Comparison of ENCODE assay signal across 20 cellular contexts in genomic region chr19:44698492-44699201, GRCh38. TPM values are rescaled to one million over a fixed set of nuclear protein-coding genes. Genes with fewer than 3 reads are reported as not detected.
DNase-seq lines count a peak whose midpoint lies in the region; ATAC-seq, FAIRE-seq and TF ChIP-seq lines count a peak whose summit lies in the region.
"Had no signal": no experiment of that assay in that cellular context is flagged by ENCODE, and none has a peak within 500 bp of the region (broad histone marks: within the 10 kb centered on the region; RNA-seq: fewer than 3 reads in every experiment).

Gene CEACAM16, plus strand, starts transcription at chr19:44699151. Its CDS starts 2,306 bp downstream, at chr19:44701457.

- no peak within 1 kb of the TSS for H4K8ac ChIP-seq in H1 (ENCODE audit: extremely low read depth, insufficient read depth, low read length)

- TF ChIP-seq CTCF in H1 (IDR thresholded peaks at IDR 0.05; ENCODE audit: control extremely low read depth in 1 of 3, insufficient read depth in 1 of 3, low read depth in 1 of 3, low read length in 3 of 3) (no peak), esophagus muscularis mucosa (IDR thresholded peaks at IDR 0.05) (no peak)

- H4K5ac ChIP-seq in H1 (ENCODE audit: insufficient read length, low read depth, low read length): no peak within 1 kb of the TSS

- WGBS in H1 (ENCODE audit: extremely low coverage in 1 of 2, insufficient coverage in 1 of 2, insufficient read length in 1 of 2, insufficient replicate concordance in 2 of 2, low coverage in 1 of 2, low lambda C conversion rate in 2 of 2, missing lambda C conversion rate in 1 of 2), 2 experiments: 86% methylated on average over 12 of the region's 13 CpGs; no CpG with 5 or more reads in 1 of the 2 experiments
- 58 to 74% (median 63%) methylated on average over 12 to 13 of the region's 13 CpGs for WGBS in small intestine, 3 donors
- 84% methylated on average over 11 of the region's 13 CpGs for WGBS in esophagus muscularis mucosa

- CTCF ChIA-PET in H1 (lab: Charles Lee; ENCODE audit: partially characterized antibody): no interaction called here

- H3K14ac ChIP-seq in H1 (ENCODE audit: insufficient read length): no peak within 1 kb of the TSS

- H3K79me1 ChIP-seq in H1 (ENCODE audit: low read depth, low read length): no peaks in the 10 kb centered on the region

- POLR2A ChIA-PET in H1 (lab: Charles Lee; ENCODE audit: partially characterized antibody): no interaction called here

- H3K9ac ChIP-seq in H1 (replicated peaks in 1 of 4; ENCODE audit: extremely low read depth in 1 of 4, low read depth in 3 of 4, low read length in 3 of 4): no peak within 1 kb of the TSS

- no peak for TF ChIP-seq RAD21 in H1 (IDR thresholded peaks at IDR 0.05 in 1 of 2, conservative IDR thresholded peaks at IDR 0.05 in 1 of 2; ENCODE audit: low read depth in 2 of 2, low read length in 2 of 2)

- H4K91ac ChIP-seq in H1 (replicated peaks; ENCODE audit: insufficient read length, low read length): no peak within 1 kb of the TSS

- H3K18ac ChIP-seq in H1 (ENCODE audit: extremely low read depth, low read length): no peak within 1 kb of the TSS

- TF ChIP-seq EP300 in H1 (IDR thresholded peaks at IDR 0.05; ENCODE audit: borderline replicate concordance in 1 of 2, low read depth in 2 of 2, low read length in 2 of 2) (no peak), esophagus muscularis mucosa (IDR thresholded peaks at IDR 0.05) (no peak)

- FAIRE-seq in H1 (lab: Jason Lieb, UNC) (no peak), small intestine (lab: Jason Lieb, UNC) (no peak)

- H2BK20ac ChIP-seq in H1 (ENCODE audit: low read length): no peak within 1 kb of the TSS

- peaks cover 0 to 7% (median 2%) of the 10 kb centered on the region in 4 experiments; a peak in 3 of 7 replicates for H3K4me1 ChIP-seq in H1 (replicated peaks in 1 of 4; ENCODE audit: control insufficient read depth in 3 of 4, insufficient read depth in 4 of 4, low read length in 3 of 4)
- peaks cover 0 to 2% of the 10 kb centered on the region in 2 donors for H3K4me1 ChIP-seq in small intestine (ENCODE audit: control insufficient read depth in 2 of 2, insufficient read depth in 1 of 2, low read depth in 1 of 2, low read length in 1 of 2)
- H3K4me1 ChIP-seq in esophagus muscularis mucosa: peaks cover 0 to 8% (median 0%) of the 10 kb centered on the region in 4 donors

- H3K36me3 ChIP-seq in H1 (ENCODE audit: control insufficient read depth in 2 of 4, insufficient read depth in 4 of 4, low read length in 3 of 4) (no peaks in the 10 kb centered on the region), small intestine (ENCODE audit: control insufficient read depth in 2 of 2, insufficient read depth in 2 of 2, low read length in 2 of 2) (no peaks in the 10 kb centered on the region), esophagus muscularis mucosa (no peaks in the 10 kb centered on the region)

- no peaks in the 10 kb centered on the region for H4K20me1 ChIP-seq in H1 (replicated peaks in 1 of 2; ENCODE audit: control insufficient read depth in 1 of 2, insufficient read depth in 2 of 2, low read length in 2 of 2)

- no peak within 1 kb of the TSS for H2BK120ac ChIP-seq in H1 (replicated peaks; ENCODE audit: low read depth, low read length)

- H2BK12ac ChIP-seq in H1 (ENCODE audit: low read depth, low read length): peak within 1 kb of the TSS; percentile 27; the same call in 1 of the 2 replicates

- no peak within 1 kb of the TSS for H3K23ac ChIP-seq in H1 (ENCODE audit: insufficient read length)

- TF ChIP-seq POLR2A in H1 (IDR thresholded peaks at IDR 0.05; ENCODE audit: control extremely low read depth in 1 of 2, low read depth in 2 of 2, low read length in 2 of 2) (no peak), esophagus muscularis mucosa (IDR thresholded peaks at IDR 0.05; ENCODE audit: low read depth) (no peak)

- intact Hi-C loops in esophagus muscularis mucosa (cut with DNase I): no loop called here

- peak within 1 kb of the TSS; percentile 60 for H3K4ac ChIP-seq in H1 (replicated peaks; ENCODE audit: insufficient read length, low read depth, low read length)

- H2AK5ac ChIP-seq in H1 (ENCODE audit: low read depth, low read length): no peak within 1 kb of the TSS

- no peak within 1 kb of the TSS for H2AFZ ChIP-seq in H1 (ENCODE audit: low read length)

- no peak for ATAC-seq in HG02970 (IDR thresholded peaks at IDR 0.05; ENCODE audit: low FRiP score, unreplicated experiment)

- no peak within 1 kb of the TSS for H3K4me3 ChIP-seq in H1 (ENCODE audit: extremely low read depth in 1 of 4, insufficient read depth in 2 of 4, low read depth in 3 of 4, low read length in 4 of 4)
- H3K4me3 ChIP-seq in small intestine (ENCODE audit: low read depth in 1 of 2, low read length in 2 of 2): no peak within 1 kb of the TSS
- no peak within 1 kb of the TSS for H3K4me3 ChIP-seq in esophagus muscularis mucosa

- 0 out of 2 replicates have a peak within 1 kb of the TSS, but pooled peaks have one; percentile 61 for H2BK15ac ChIP-seq in H1 (ENCODE audit: low read length)

- no peaks in the 10 kb centered on the region for H3K23me2 ChIP-seq in H1 (ENCODE audit: low read depth, low read length)

- H3K27me3 ChIP-seq in H1 (replicated peaks in 1 of 4; ENCODE audit: control insufficient read depth in 3 of 4, extremely low read depth in 1 of 4, insufficient read depth in 3 of 4, low read length in 3 of 4) (no peaks in the 10 kb centered on the region), small intestine (ENCODE audit: control insufficient read depth in 2 of 2, insufficient read depth in 2 of 2, low read length in 2 of 2) (no peaks in the 10 kb centered on the region), esophagus muscularis mucosa (peaks cover 0 to 19% (median 0%) of the 10 kb centered on the region in 4 donors)

- H2BK5ac ChIP-seq in H1 (ENCODE audit: low read depth, low read length): no peak within 1 kb of the TSS

- H3K79me2 ChIP-seq in H1 (ENCODE audit: control insufficient read depth in 1 of 2, insufficient read depth in 2 of 2, low read length in 2 of 2): no peaks in the 10 kb centered on the region

- H3K56ac ChIP-seq in H1 (replicated peaks; ENCODE audit: insufficient read length, low read depth, low read length): no peak within 1 kb of the TSS

- H3K27ac ChIP-seq in H1 (ENCODE audit: low read depth, low read length) (no peak within 1 kb of the TSS), small intestine (ENCODE audit: low read depth in 1 of 2, low read length in 1 of 2) (no peak within 1 kb of the TSS), esophagus muscularis mucosa (replicated peaks in 1 of 4) (no peak within 1 kb of the TSS)

- no peak within 1 kb of the TSS for H3K4me2 ChIP-seq in H1 (ENCODE audit: insufficient read depth in 1 of 2, low read depth in 2 of 2, low read length in 2 of 2)

- H3K9me3 ChIP-seq in H1 (ENCODE audit: insufficient read depth in 2 of 2, low read depth in 1 of 2, low read length in 1 of 2): no peaks in the 10 kb centered on the region
- no peaks in the 10 kb centered on the region for H3K9me3 ChIP-seq in small intestine (ENCODE audit: control insufficient read depth, low read depth)
- no peaks in the 10 kb centered on the region for H3K9me3 ChIP-seq in esophagus muscularis mucosa

- DNase-seq in NCI-H2029 (lab: John Stamatoyannopoulos, UW) (peak; percentile 6), NCI-H2029 treated with DMSO at 0.1 percent for 48 hours (lab: John Stamatoyannopoulos, UW) (no peak), NCI-H146 treated with DMSO at 0.1 percent for 48 hours (lab: John Stamatoyannopoulos, UW; ENCODE audit: unreplicated experiment) (peak; percentile 32), H1 (ENCODE audit: low read depth in 1 of 2, low spot score in 2 of 2) (no peak), small intestine (peak; percentile 39), esophagus muscularis mucosa (ENCODE audit: extremely low spot score) (no peak)
- no peak for DNase-seq in NK-92 treated with Interleukin-12 subunit alpha and Interleukin-12 subunit beta, amount 100 ng/mL, for 24 hours (lab: John Stamatoyannopoulos, UW)
- DNase-seq: 8988T, COR-L47, Kasumi-1, NCI-H1105, NCI-H187 treated with DMSO at 0.1 percent for 48 hours, NCI-H2171 treated with DMSO at 0.1 percent for 48 hours, NCI-H446 treated with DMSO at 0.1 percent for 48 hours, RPMI8226 had no signal

TF ChIP-seq in H1, 55 proteins besides CTCF, POLR2A, EP300 and RAD21:
- TF ChIP-seq POU5F1 (IDR thresholded peaks at IDR 0.05; ENCODE audit: low read depth, low read length) (no peak), HDAC2 (IDR thresholded peaks at IDR 0.05; ENCODE audit: borderline replicate concordance in 1 of 2, low read depth in 2 of 2, low read length in 2 of 2) (no peak), CHD1 (IDR thresholded peaks at IDR 0.05; ENCODE audit: low read depth, low read length) (no peak)
TF ChIP-seq in H1: peak in this region for 0.

RNA-seq across cellular contexts. Expression of gene CEACAM16, which starts in this region (rescaled TPM):
- total RNA-seq in H1 (2021; fragmentation: NEBNext Ultra II Directional; extraction: Animal tissue kit (Norgen Biotek cat#: 25700)): not detected in 2 replicates
- polyA plus RNA-seq in H1 (2011; rRNA removed) (not detected in 2 replicates), small intestine (not detected)
- polyA plus RNA-seq in H1 (2011; cell fraction: cytosol; rRNA removed): not detected
- polyA plus RNA-seq in H1 (2011; cell fraction: nucleus; rRNA removed): not detected
- not detected in 4 replicates for polyA plus RNA-seq in H1 (2012, experiment 1 of 2)
- not detected for polyA plus RNA-seq in H1 (2012, experiment 2 of 2)
- not detected for polyA plus RNA-seq in H1 (2013, experiment 1 of 2)
- not detected for polyA plus RNA-seq in H1 (2013, experiment 2 of 2)
- not detected in 2 replicates for polyA minus RNA-seq in H1 (2011; rRNA and poly(A)+ RNA removed)
- not detected for polyA minus RNA-seq in H1 (2011; cell fraction: cytosol; rRNA and poly(A)+ RNA removed)
- polyA minus RNA-seq in H1 (2011; cell fraction: nucleus; rRNA and poly(A)+ RNA removed): not detected
- total RNA-seq in esophagus muscularis mucosa: not detected
- total RNA-seq: H4, HT-29 had no signal
- polyA plus RNA-seq: BJ, IgD-negative memory B cell had no signal

Comparison
In these comparisons a context has a peak if more than half of its experiments do, and no peak if none do; other contexts are left out.
1. DNase-seq: peak in NCI-H2029 (single experiment) and NCI-H146 treated with DMSO at 0.1 percent for 48 hours (single experiment); none in NCI-H2029 treated with DMSO at 0.1 percent for 48 hours (single experiment), H1 (0 of 2), NK-92 treated with Interleukin-12 subunit alpha and Interleukin-12 subunit beta, amount 100 ng/mL, for 24 hours (single experiment) and esophagus muscularis mucosa (single experiment).
2. Peak in DNase-seq in small intestine; RNA of the gene not detected or under 1 TPM.